Comparison of ENCODE assay signal across 13 cellular contexts in genomic region chrX:110210417-110211139, GRCh38.
A peak's percentile ranks its signal among the peaks of the same experiment; 100 is the strongest.
DNase-seq lines count a peak whose midpoint lies in the region; ATAC-seq and TF ChIP-seq lines count a peak whose summit lies in the region.
"Had no signal": no experiment of that assay in that cellular context is flagged by ENCODE, and none has a peak within 500 bp of the region (broad histone marks: within the 10 kb centered on the region; RNA-seq: fewer than 3 reads in every experiment).

No MANE protein-coding gene starts in this region.

- H3K4me1 ChIP-seq in CD8-positive, alpha-beta T cell (ENCODE audit: insufficient read depth, low read length): no peaks in the 10 kb centered on the region

- intact Hi-C loops in CD14-positive monocyte (cut with micrococcal nuclease): no loop called here
- intact Hi-C loops in CD8-positive, alpha-beta T cell (cut with DNase I, micrococcal nuclease): loop anchor here in 1 of 2 experiments (10.0 kb wide), 1 partner anchor 54 kb away; no protein-coding TSS in a partner anchor

- TF ChIP-seq CTCF in AG09319 (IDR thresholded peaks at IDR 0.05; ENCODE audit: low read depth, low read length) (no peak), CD14-positive monocyte (IDR thresholded peaks at IDR 0.05) (no peak)
- no peak for TF ChIP-seq CTCF in CD8-positive, alpha-beta T cell (IDR thresholded peaks at IDR 0.05)

- H3K9me3 ChIP-seq in MG63: no peaks in the 10 kb centered on the region
- no peaks in the 10 kb centered on the region for H3K9me3 ChIP-seq in CD8-positive, alpha-beta T cell (ENCODE audit: low read length)

- no peaks in the 10 kb centered on the region for H3K27me3 ChIP-seq in MG63
- no peaks in the 10 kb centered on the region for H3K27me3 ChIP-seq in CD8-positive, alpha-beta T cell (ENCODE audit: insufficient read depth, low read length)

- H3K4me3 Mint-ChIP-seq in CD14-positive monocyte: no peak overlapping the region
- no peak overlapping the region for H3K4me3 Mint-ChIP-seq in CD8-positive, alpha-beta T cell
- H3K4me3 Mint-ChIP-seq: activated T-cell treated with anti-CD3 and anti-CD28 coated beads, Interleukin-2, amount 50 U/mL, for 24 hours; dendritic cell treated with granulocyte-macrophage colony-stimulating factor and Interleukin-4, amounts not matched to agents 40 ng/mL and 50 ng/mL, for 4 days; T-helper 17 cell had no signal

- no peak overlapping the region for H3K4me3 ChIP-seq in MG63
- H3K4me3 ChIP-seq in CD8-positive, alpha-beta T cell (ENCODE audit: low read depth, low read length): no peak overlapping the region
- H3K4me3 ChIP-seq: skin epidermis had no signal

- peaks cover 0 to 6% (median 0%) of the 10 kb centered on the region in 3 donors for H3K27me3 Mint-ChIP-seq in CD14-positive monocyte (ENCODE audit: low read depth in 3 of 3)
- H3K27me3 Mint-ChIP-seq in CD8-positive, alpha-beta T cell (ENCODE audit: low read depth): no peaks in the 10 kb centered on the region
- H3K27me3 Mint-ChIP-seq: dendritic cell treated with granulocyte-macrophage colony-stimulating factor and Interleukin-4, amounts not matched to agents 40 ng/mL and 50 ng/mL, for 4 days; T-helper 17 cell had no signal

- CTCF ChIA-PET in CD8-positive, alpha-beta T cell (lab: Charles Lee): interaction anchor here (1.1 to 1.2 kb wide), 2 partner anchors 18 to 197 kb away, joined by 3 read pairs; no protein-coding TSS in a partner anchor

- peaks cover 0 to 5% of the 10 kb centered on the region in 2 donors for H3K36me3 Mint-ChIP-seq in CD14-positive monocyte
- peaks cover 16% of the 10 kb centered on the region for H3K36me3 Mint-ChIP-seq in CD8-positive, alpha-beta T cell

- no peak for ATAC-seq in HG03045 (IDR thresholded peaks at IDR 0.05; ENCODE audit: unreplicated experiment)
- ATAC-seq in CD8-positive, alpha-beta T cell: no peak
- ATAC-seq: T-helper 17 cell had no signal

- no peaks in the 10 kb centered on the region for H3K36me3 ChIP-seq in MG63
- no peaks in the 10 kb centered on the region for H3K36me3 ChIP-seq in CD8-positive, alpha-beta T cell (ENCODE audit: insufficient read depth, low read length)

- DNase-seq in AG09319 (ENCODE audit: extremely low read depth, low read depth): peak; percentile 18
- DNase-seq in MG63: peak; percentile 16
- DNase-seq in RPMI7951 (ENCODE audit: low read depth): peak; percentile 74
- peak; percentile 81 for DNase-seq in fibroblast of peridontal ligament (ENCODE audit: extremely low read depth)
- no peak for DNase-seq in CD14-positive monocyte (ENCODE audit: low spot score)
- no peak for DNase-seq in CD8-positive, alpha-beta T cell
- DNase-seq in activated effector memory CD4-positive, alpha-beta T cell treated with Interleukin-2 at 50 U/mL for 16 hours: no peak
- DNase-seq: activated T-cell treated with anti-CD3 and anti-CD28 coated beads, Interleukin-2, amount 50 U/mL, for 24 hours; KBM-7; T-helper 17 cell had no signal

- H3K9me3 Mint-ChIP-seq in CD14-positive monocyte: no peaks in the 10 kb centered on the region
- H3K9me3 Mint-ChIP-seq in CD8-positive, alpha-beta T cell: no peaks in the 10 kb centered on the region
- H3K9me3 Mint-ChIP-seq: activated T-cell treated with anti-CD3 and anti-CD28 coated beads, Interleukin-2, amount 50 U/mL, for 24 hours; dendritic cell treated with granulocyte-macrophage colony-stimulating factor and Interleukin-4, amounts not matched to agents 40 ng/mL and 50 ng/mL, for 4 days had no signal

- no peak overlapping the region for H3K27ac Mint-ChIP-seq in CD14-positive monocyte
- H3K27ac Mint-ChIP-seq in CD8-positive, alpha-beta T cell: no peak overlapping the region
- H3K27ac Mint-ChIP-seq: activated T-cell treated with anti-CD3 and anti-CD28 coated beads, Interleukin-2, amount 50 U/mL, for 24 hours; dendritic cell treated with granulocyte-macrophage colony-stimulating factor and Interleukin-4, amounts not matched to agents 40 ng/mL and 50 ng/mL, for 4 days; T-helper 17 cell had no signal

- H3K27ac ChIP-seq in CD8-positive, alpha-beta T cell (ENCODE audit: low read depth, low read length): no peak overlapping the region
- H3K27ac ChIP-seq: skin epidermis had no signal

- peaks cover 3% of the 10 kb centered on the region for H3K4me1 Mint-ChIP-seq in CD14-positive monocyte
- peaks cover 5% of the 10 kb centered on the region for H3K4me1 Mint-ChIP-seq in CD8-positive, alpha-beta T cell (ENCODE audit: low read depth)

- POLR2A ChIA-PET in CD8-positive, alpha-beta T cell (lab: Charles Lee): interaction anchor here (0.6 kb wide), 1 partner anchor 59 kb away, joined by 5 read pairs; no protein-coding TSS in a partner anchor

Comparison
In these comparisons a context has a peak if more than half of its experiments do, and no peak if none do; other contexts are left out.
1. DNase-seq: peak in AG09319 (single experiment), MG63 (single experiment), RPMI7951 (single experiment) and fibroblast of peridontal ligament (single experiment); none in CD14-positive monocyte (single experiment), CD8-positive, alpha-beta T cell (0 of 7) and activated effector memory CD4-positive, alpha-beta T cell treated with Interleukin-2 at 50 U/mL for 16 hours (single experiment).